1 cellular context compared by ENCODE assay signal in genomic region chr12:20319374-20319773, GRCh38.
TF ChIP-seq lines count a peak whose summit lies in the region.

No MANE protein-coding gene starts in this region.

TF ChIP-seq in GM23338, 12 proteins besides CTCF, POLR2A, EP300 and RAD21 (continued from another document):
- TF ChIP-seq, protein P1, sequence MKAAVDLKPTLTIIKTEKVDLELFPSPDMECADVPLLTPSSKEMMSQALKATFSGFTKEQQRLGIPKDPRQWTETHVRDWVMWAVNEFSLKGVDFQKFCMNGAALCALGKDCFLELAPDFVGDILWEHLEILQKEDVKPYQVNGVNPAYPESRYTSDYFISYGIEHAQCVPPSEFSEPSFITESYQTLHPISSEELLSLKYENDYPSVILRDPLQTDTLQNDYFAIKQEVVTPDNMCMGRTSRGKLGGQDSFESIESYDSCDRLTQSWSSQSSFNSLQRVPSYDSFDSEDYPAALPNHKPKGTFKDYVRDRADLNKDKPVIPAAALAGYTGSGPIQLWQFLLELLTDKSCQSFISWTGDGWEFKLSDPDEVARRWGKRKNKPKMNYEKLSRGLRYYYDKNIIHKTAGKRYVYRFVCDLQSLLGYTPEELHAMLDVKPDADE (IDR thresholded peaks at IDR 0.05) = no peak
- no peak for TF ChIP-seq CREB1 (CRISPR knock-in tag; IDR thresholded peaks at IDR 0.05; ENCODE audit: low read depth)
- TF ChIP-seq ZNF462 (CRISPR knock-in tag; IDR thresholded peaks at IDR 0.05) = no peak
- no peak for TF ChIP-seq EZH2 (IDR thresholded peaks at IDR 0.05; ENCODE audit: low read depth, unreplicated experiment)
- no peak for TF ChIP-seq ZNF331 (CRISPR knock-in tag; IDR thresholded peaks at IDR 0.05; ENCODE audit: low read depth)
- TF ChIP-seq POLR2AphosphoS5 (IDR thresholded peaks at IDR 0.05; ENCODE audit: low read depth) = no peak
- no peak for TF ChIP-seq NANOG (IDR thresholded peaks at IDR 0.05; ENCODE audit: borderline replicate concordance)
- no peak for TF ChIP-seq ZNF114 (CRISPR knock-in tag; IDR thresholded peaks at IDR 0.05)
TF ChIP-seq in GM23338: peak in this region for 0.
